Comparison of ENCODE assay signal across 11 cellular contexts in the genomic region with DNA sequence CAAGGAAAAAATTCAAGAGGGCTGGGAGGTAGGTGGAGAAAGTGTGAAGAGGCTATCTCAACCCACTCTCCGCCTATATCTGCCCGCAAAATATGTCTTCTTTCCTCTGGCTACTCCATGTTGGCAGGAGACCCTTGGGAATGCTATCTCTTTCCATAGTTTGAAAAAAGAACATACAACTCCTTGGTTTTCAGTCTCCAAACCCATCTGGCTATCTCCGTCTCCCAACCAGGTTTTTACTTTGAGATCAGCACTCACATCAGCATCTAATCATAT.
DNase-seq lines count a peak whose midpoint lies in the region; ATAC-seq and TF ChIP-seq lines count a peak whose summit lies in the region.
"Had no signal": no experiment of that assay in that cellular context is flagged by ENCODE, and none has a peak within 500 bp of the region (broad histone marks: within the 10 kb centered on the region; RNA-seq: fewer than 3 reads in every experiment).

No MANE protein-coding gene starts in this region.

- peaks cover 3% of the 10 kb centered on the region for H3K79me1 ChIP-seq in trophoblast cell (ENCODE audit: low read length)

- H3K27ac ChIP-seq in HUES48 (ENCODE audit: low read depth, low read length) (peak overlapping the region; percentile 91), mammary epithelial cell (ENCODE audit: insufficient read depth, low read depth, low read length) (peak overlapping the region; percentile 97), trophoblast cell (ENCODE audit: low read depth, low read length) (peak overlapping the region; percentile 58)
- H3K27ac ChIP-seq: suprapubic skin had no signal

- peak overlapping the region; percentile 6 for H3K4ac ChIP-seq in trophoblast cell (ENCODE audit: low read depth, low read length)

- CTCF ChIA-PET in mammary epithelial cell (lab: Charles Lee; ENCODE audit: low non-redundant PET): no interaction called here

- H4K91ac ChIP-seq in trophoblast cell (ENCODE audit: low read depth, low read length): peak overlapping the region; percentile 28

- H3K27me3 ChIP-seq in HUES48 (ENCODE audit: control insufficient read depth, insufficient read depth, low read length): no peaks in the 10 kb centered on the region
- no peaks in the 10 kb centered on the region for H3K27me3 ChIP-seq in mammary epithelial cell (ENCODE audit: insufficient read depth, low read length)
- no peaks in the 10 kb centered on the region for H3K27me3 ChIP-seq in trophoblast cell (ENCODE audit: insufficient read depth, low read length)
- H3K27me3 ChIP-seq in HAP-1 (ENCODE audit: low read depth): peaks cover 10% of the 10 kb centered on the region; the same call in 1 of the 2 replicates

- H2AFZ ChIP-seq in mammary epithelial cell (ENCODE audit: low read depth, low read length) (peak overlapping the region; percentile 8), trophoblast cell (ENCODE audit: insufficient read depth, low read length, poor library complexity) (no peak overlapping the region)

- TSS peak; percentile 59 for BruUV-seq in mammary epithelial cell (replicated peaks; lab: Mats Ljungman, UMichigan)

- H3K4me1 ChIP-seq in HUES48 (ENCODE audit: control insufficient read depth, insufficient read depth, low read length): peaks cover 24% of the 10 kb centered on the region
- peaks cover 18% of the 10 kb centered on the region for H3K4me1 ChIP-seq in mammary epithelial cell (ENCODE audit: insufficient read depth, low read length)
- peaks cover 2 to 3% of the 10 kb centered on the region in 2 experiments for H3K4me1 ChIP-seq in trophoblast cell (ENCODE audit: control insufficient read depth in 1 of 2, insufficient read depth in 2 of 2, low read length in 2 of 2)
- no peaks in the 10 kb centered on the region for H3K4me1 ChIP-seq in HAP-1

- no peak overlapping the region for H3K18ac ChIP-seq in trophoblast cell (ENCODE audit: low read length)

- H3K4me2 ChIP-seq in mammary epithelial cell (ENCODE audit: insufficient read depth, low read depth, low read length) (peak overlapping the region; percentile 24), trophoblast cell (ENCODE audit: low read length) (no peak overlapping the region)

- H2BK12ac ChIP-seq in trophoblast cell (ENCODE audit: low read length): peak overlapping the region; percentile 82

- peak overlapping the region; percentile 46 for H2BK5ac ChIP-seq in trophoblast cell (ENCODE audit: low read depth, low read length, poor library complexity)

- H4K12ac ChIP-seq in trophoblast cell (ENCODE audit: low read depth, low read length): no peak overlapping the region

- no peak overlapping the region for H3K4me3 ChIP-seq in HUES48 (ENCODE audit: low read depth, low read length)
- no peak overlapping the region for H3K4me3 ChIP-seq in mammary epithelial cell (replicated peaks in 1 of 3; ENCODE audit: insufficient read depth in 1 of 3, low read depth in 2 of 3, low read length in 3 of 3)
- no peak overlapping the region for H3K4me3 ChIP-seq in trophoblast cell (ENCODE audit: low read depth, low read length)
- H3K4me3 ChIP-seq in HAP-1: no peak overlapping the region
- H3K4me3 ChIP-seq: suprapubic skin had no signal

- peak overlapping the region; percentile 72 for H2BK120ac ChIP-seq in trophoblast cell (ENCODE audit: insufficient read depth, low read length, poor library complexity)

- no peaks in the 10 kb centered on the region for H4K20me1 ChIP-seq in mammary epithelial cell (ENCODE audit: insufficient read depth, low read length)

- H3K9me3 ChIP-seq in HUES48 (ENCODE audit: control insufficient read depth, insufficient read depth, low read length) (no peaks in the 10 kb centered on the region), mammary epithelial cell (replicated peaks; ENCODE audit: insufficient read depth, low read length) (no peaks in the 10 kb centered on the region), trophoblast cell (ENCODE audit: insufficient read depth, low read depth, low read length) (no peaks in the 10 kb centered on the region), HAP-1 (no peaks in the 10 kb centered on the region)
- H3K9me3 ChIP-seq: suprapubic skin had no signal

- in situ Hi-C loops in mammary epithelial cell (cut with MboI; ENCODE audit: low sequenced_read_pairs in 2 of 2): loop anchor here in 1 of 2 donors (10.0 kb wide), 1 partner anchor 83 kb away; no protein-coding TSS in a partner anchor
- in situ Hi-C loops in HAP-1 (cut with MboI; ENCODE audit: low sequenced_read_pairs): no loop called here

- no peak for DNase-seq in mammary epithelial cell
- no peak for DNase-seq in trophoblast cell
- DNase-seq in HAP-1 (ENCODE audit: low spot score in 2 of 2): no peak
- no peak for DNase-seq in dedifferentiated amniotic fluid mesenchymal stem cell (ENCODE audit: extremely low spot score)
- no peak for DNase-seq in NAMALWA (ENCODE audit: low spot score)
- DNase-seq: DND-41, NCI-H2107, nephron progenitor cell had no signal

- no peak overlapping the region for H2AK5ac ChIP-seq in trophoblast cell (ENCODE audit: low read length)

- no peak overlapping the region; the same call in 1 of the 2 replicates for H3K9ac ChIP-seq in HUES48 (ENCODE audit: low read depth, low read length)
- no peak overlapping the region for H3K9ac ChIP-seq in mammary epithelial cell (ENCODE audit: insufficient read depth, low read length)
- H3K9ac ChIP-seq in trophoblast cell (ENCODE audit: low read length): no peak overlapping the region

- H3K36me3 ChIP-seq in HUES48 (ENCODE audit: control insufficient read depth, insufficient read depth, low read length) (no peaks in the 10 kb centered on the region), mammary epithelial cell (ENCODE audit: insufficient read depth, low read length) (no peaks in the 10 kb centered on the region), trophoblast cell (ENCODE audit: control insufficient read depth in 1 of 2, insufficient read depth in 2 of 2, low read length in 2 of 2) (no peaks in the 10 kb centered on the region), HAP-1 (replicated peaks) (no peaks in the 10 kb centered on the region)
- H3K36me3 ChIP-seq: suprapubic skin had no signal

- peaks cover 39% of the 10 kb centered on the region for H3K79me2 ChIP-seq in mammary epithelial cell (ENCODE audit: insufficient read depth, low read length)
- no peaks in the 10 kb centered on the region for H3K79me2 ChIP-seq in trophoblast cell (ENCODE audit: control insufficient read depth, insufficient read depth, low read length, poor library complexity)

- intact Hi-C loops in mammary epithelial cell (cut with micrococcal nuclease): no loop called here

- WGBS in mammary epithelial cell (ENCODE audit: low coverage, missing lambda C conversion rate): 94% methylated on average over 3 of the region's 3 CpGs
- WGBS in trophoblast cell (ENCODE audit: extremely low coverage, insufficient coverage, insufficient read length): no CpG with 5 or more reads among the region's 3 CpGs

- H3K23ac ChIP-seq in trophoblast cell (ENCODE audit: low read length): no peak overlapping the region

- no peak overlapping the region for H3K14ac ChIP-seq in trophoblast cell (ENCODE audit: low read length)

- dilution Hi-C loops in mammary epithelial cell (cut with HindIII; ENCODE audit: low sequenced_read_pairs): no loop called here

- ATAC-seq in GM19452 (IDR thresholded peaks at IDR 0.05; ENCODE audit: unreplicated experiment): peak; percentile 12

- no peak overlapping the region for H4K8ac ChIP-seq in trophoblast cell (ENCODE audit: low read depth, low read length)

- no peak for TF ChIP-seq CTCF in mammary epithelial cell (conservative IDR thresholded peaks at IDR 0.05 in 1 of 2, IDR thresholded peaks at IDR 0.05 in 1 of 2; ENCODE audit: extremely low read depth in 1 of 2, insufficient read depth in 1 of 2, low read depth in 1 of 2, low read length in 2 of 2)
